ENCODE assay signal across 1 cellular context in the genomic region with DNA sequence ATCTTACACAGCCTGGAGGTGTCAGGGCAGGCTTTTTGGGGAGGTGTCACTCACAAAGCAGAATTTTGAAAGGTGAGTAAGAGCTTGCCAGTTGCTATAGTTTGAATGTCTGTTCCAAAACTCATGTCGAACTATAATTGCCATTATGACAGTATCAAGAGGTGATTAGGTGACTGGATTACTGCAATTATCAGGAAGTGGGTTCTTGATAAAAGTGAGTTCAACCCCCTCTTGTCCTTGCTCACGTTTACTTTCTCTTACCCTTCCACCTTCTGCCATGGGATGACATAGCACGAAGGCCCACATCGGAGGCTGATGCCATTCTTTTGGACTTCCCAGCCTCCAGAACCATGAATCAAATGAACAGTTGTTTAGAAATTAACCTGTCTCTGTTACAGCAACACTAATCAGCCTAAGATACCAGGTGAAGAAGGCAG.
A peak's percentile ranks its signal among the peaks of the same experiment; 100 is the strongest.
TF ChIP-seq lines count a peak whose summit lies in the region.

No MANE protein-coding gene starts in this region.

TF ChIP-seq in HepG2, 621 proteins besides CTCF, POLR2A, EP300 and RAD21:
- TF ChIP-seq, protein P1, sequence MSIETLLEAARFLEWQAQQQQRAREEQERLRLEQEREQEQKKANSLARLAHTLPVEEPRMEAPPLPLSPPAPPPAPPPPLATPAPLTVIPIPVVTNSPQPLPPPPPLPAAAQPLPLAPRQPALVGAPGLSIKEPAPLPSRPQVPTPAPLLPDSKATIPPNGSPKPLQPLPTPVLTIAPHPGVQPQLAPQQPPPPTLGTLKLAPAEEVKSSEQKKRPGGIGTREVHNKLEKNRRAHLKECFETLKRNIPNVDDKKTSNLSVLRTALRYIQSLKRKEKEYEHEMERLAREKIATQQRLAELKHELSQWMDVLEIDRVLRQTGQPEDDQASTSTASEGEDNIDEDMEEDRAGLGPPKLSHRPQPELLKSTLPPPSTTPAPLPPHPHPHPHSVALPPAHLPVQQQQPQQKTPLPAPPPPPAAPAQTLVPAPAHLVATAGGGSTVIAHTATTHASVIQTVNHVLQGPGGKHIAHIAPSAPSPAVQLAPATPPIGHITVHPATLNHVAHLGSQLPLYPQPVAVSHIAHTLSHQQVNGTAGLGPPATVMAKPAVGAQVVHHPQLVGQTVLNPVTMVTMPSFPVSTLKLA (IDR thresholded peaks at IDR 0.05) = no peak
- no peak for TF ChIP-seq KLF13 (CRISPR knock-in tag; IDR thresholded peaks at IDR 0.05)
- no peak for TF ChIP-seq ATF7 (IDR thresholded peaks at IDR 0.05)
- TF ChIP-seq ATF7 (CRISPR knock-in tag; IDR thresholded peaks at IDR 0.05) = 0 out of 2 replicates have a peak, but pooled peaks have one; percentile 1
- TF ChIP-seq, protein P2, sequence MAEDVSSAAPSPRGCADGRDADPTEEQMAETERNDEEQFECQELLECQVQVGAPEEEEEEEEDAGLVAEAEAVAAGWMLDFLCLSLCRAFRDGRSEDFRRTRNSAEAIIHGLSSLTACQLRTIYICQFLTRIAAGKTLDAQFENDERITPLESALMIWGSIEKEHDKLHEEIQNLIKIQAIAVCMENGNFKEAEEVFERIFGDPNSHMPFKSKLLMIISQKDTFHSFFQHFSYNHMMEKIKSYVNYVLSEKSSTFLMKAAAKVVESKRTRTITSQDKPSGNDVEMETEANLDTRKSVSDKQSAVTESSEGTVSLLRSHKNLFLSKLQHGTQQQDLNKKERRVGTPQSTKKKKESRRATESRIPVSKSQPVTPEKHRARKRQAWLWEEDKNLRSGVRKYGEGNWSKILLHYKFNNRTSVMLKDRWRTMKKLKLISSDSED (CRISPR knock-in tag; IDR thresholded peaks at IDR 0.05) = no peak
- TF ChIP-seq ZNF558 (CRISPR knock-in tag; IDR thresholded peaks at IDR 0.05; ENCODE audit: borderline replicate concordance) = no peak
- TF ChIP-seq ZNF564 (CRISPR knock-in tag; IDR thresholded peaks at IDR 0.05) = peak; percentile 100
- TF ChIP-seq ZNF468 (CRISPR knock-in tag; IDR thresholded peaks at IDR 0.05) = no peak
- TF ChIP-seq TP53 (CRISPR knock-in tag; conservative IDR thresholded peaks at IDR 0.05) = no peak
- TF ChIP-seq NPAS2 (CRISPR knock-in tag; IDR thresholded peaks at IDR 0.05; ENCODE audit: borderline replicate concordance) = no peak
- TF ChIP-seq, protein P3, sequence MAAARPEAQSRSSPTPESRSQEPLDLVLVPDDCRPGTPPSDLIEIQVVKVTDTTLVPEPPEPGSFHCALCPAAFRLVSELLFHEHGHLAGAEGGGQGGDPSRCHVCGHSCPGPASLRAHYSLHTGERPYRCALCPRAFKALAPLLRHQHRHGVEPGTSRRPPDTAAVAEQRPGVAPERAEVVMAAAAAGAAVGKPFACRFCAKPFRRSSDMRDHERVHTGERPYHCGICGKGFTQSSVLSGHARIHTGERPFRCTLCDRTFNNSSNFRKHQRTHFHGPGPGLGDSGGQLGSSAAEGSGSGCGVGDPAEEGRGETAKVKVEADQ (CRISPR knock-in tag; IDR thresholded peaks at IDR 0.05; ENCODE audit: borderline replicate concordance) = no peak
